Comparison of ENCODE assay signal across 28 cellular contexts in genomic region chr20:52992632-52993031, GRCh38. TPM values are rescaled to one million over a fixed set of nuclear protein-coding genes. Genes with fewer than 3 reads are reported as not detected.
DNase-seq lines count a peak whose midpoint lies in the region; ATAC-seq, FAIRE-seq and TF ChIP-seq lines count a peak whose summit lies in the region.
"Had no signal": no experiment of that assay in that cellular context is flagged by ENCODE, and none has a peak within 500 bp of the region (broad histone marks: within the 10 kb centered on the region; RNA-seq: fewer than 3 reads in every experiment).

No MANE protein-coding gene starts in this region.

- peak; percentile 39 for DNase-seq in AG10803 (ENCODE audit: low read depth)
- no peak for DNase-seq in HTR-8/SVneo (ENCODE audit: insufficient read length, low spot score)
- peak; percentile 32 for DNase-seq in fibroblast of mammary gland (ENCODE audit: low read depth)
- DNase-seq in renal cortical epithelial cell (ENCODE audit: low read depth), result peak; percentile 63
- no peak for DNase-seq in central memory CD4-positive, alpha-beta T cell
- DNase-seq: ACHN; aorta; cerebellar nuclear complex; DMS153; head of caudate nucleus; NCI-H1105; NCI-H187 treated with DMSO at 0.1 percent for 48 hours; NCI-H526; SIG-M5; small intestine; stimulated activated CD4-positive, alpha-beta T cell treated with anti-CD3 and anti-CD28 coated beads, Interleukin-2, amount 100 ng/mL, for 24 hours; SW 1271 had no signal

- H3K4me3 Mint-ChIP-seq in activated T-helper 17 cell treated with anti-CD3 and anti-CD28 coated beads, Interleukin-2, amount 50 U/mL, for 72 hours, result no peak overlapping the region
- H3K4me3 Mint-ChIP-seq: activated naive CD8-positive, alpha-beta T cell; IgD-negative memory B cell; memory B cell; type B pancreatic cell; WTC11 had no signal

- H3K27me3 Mint-ChIP-seq in activated T-helper 17 cell treated with anti-CD3 and anti-CD28 coated beads, Interleukin-2, amount 50 U/mL, for 72 hours, result peaks cover 4% of the 10 kb centered on the region
- H3K27me3 Mint-ChIP-seq: activated naive CD8-positive, alpha-beta T cell; IgD-negative memory B cell had no signal

- FAIRE-seq in HTR-8/SVneo (lab: Jason Lieb, UNC), result peak; percentile 83
- FAIRE-seq: endothelial cell of umbilical vein, small intestine had no signal

- H3K9me3 Mint-ChIP-seq in activated T-helper 17 cell treated with anti-CD3 and anti-CD28 coated beads, Interleukin-2, amount 50 U/mL, for 72 hours, result no peaks in the 10 kb centered on the region
- H3K9me3 Mint-ChIP-seq: IgD-negative memory B cell, memory B cell, type B pancreatic cell, WTC11 had no signal

- no peak for ATAC-seq in activated T-helper 17 cell treated with anti-CD3 and anti-CD28 coated beads, Interleukin-2, amount 50 U/mL, for 72 hours (replicated peaks)
- ATAC-seq in GM21423 (IDR thresholded peaks at IDR 0.05; ENCODE audit: unreplicated experiment), result no peak
- ATAC-seq in HG02970 (IDR thresholded peaks at IDR 0.05; ENCODE audit: low FRiP score, unreplicated experiment), result no peak
- ATAC-seq: Panc1, WTC11 had no signal

- TF ChIP-seq CTCF in AG10803 (conservative IDR thresholded peaks at IDR 0.05; ENCODE audit: low read length), result no peak
- no peak for TF ChIP-seq CTCF in fibroblast of mammary gland (conservative IDR thresholded peaks at IDR 0.05; ENCODE audit: control insufficient read depth, insufficient read depth, low read depth, low read length)

- no peak overlapping the region for H3K27ac Mint-ChIP-seq in activated T-helper 17 cell treated with anti-CD3 and anti-CD28 coated beads, Interleukin-2, amount 50 U/mL, for 72 hours
- H3K27ac Mint-ChIP-seq: activated naive CD8-positive, alpha-beta T cell; memory B cell; type B pancreatic cell; WTC11 had no signal

- peaks cover 4% of the 10 kb centered on the region for H3K4me1 Mint-ChIP-seq in activated T-helper 17 cell treated with anti-CD3 and anti-CD28 coated beads, Interleukin-2, amount 50 U/mL, for 72 hours
- H3K4me1 Mint-ChIP-seq: IgD-negative memory B cell, memory B cell had no signal

- H3K4me3 ChIP-seq in AG10803 (ENCODE audit: low read length) (no peak overlapping the region), fibroblast of mammary gland (ENCODE audit: control insufficient read depth, low read depth, low read length) (no peak overlapping the region)
- H3K4me3 ChIP-seq: prostate gland had no signal

- H3K36me3 Mint-ChIP-seq in activated T-helper 17 cell treated with anti-CD3 and anti-CD28 coated beads, Interleukin-2, amount 50 U/mL, for 72 hours (ENCODE audit: low read depth), result peaks cover 43% of the 10 kb centered on the region
- H3K36me3 Mint-ChIP-seq: activated naive CD8-positive, alpha-beta T cell; IgD-negative memory B cell; memory B cell; WTC11 had no signal

RNA-seq across cellular contexts. Expression of gene TSHZ2, which starts 20.5 kb away (rescaled TPM):
- 0.17 and 0.30 TPM in 2 replicates for total RNA-seq in renal cortical epithelial cell
- total RNA-seq in activated T-helper 17 cell treated with anti-CD3 and anti-CD28 coated beads, Interleukin-2, amount 50 U/mL, for 72 hours, result 10 to 100 TPM; 29.8 to 58.2 TPM
- total RNA-seq: endothelial cell of umbilical vein had no signal

Comparison
In these comparisons a context has a peak if more than half of its experiments do, and no peak if none do; other contexts are left out.
1. DNase-seq: peak in AG10803 (single experiment), fibroblast of mammary gland (single experiment) and renal cortical epithelial cell (single experiment); none in HTR-8/SVneo (single experiment) and central memory CD4-positive, alpha-beta T cell (single experiment).
2. RNA of gene TSHZ2, which starts 20.5 kb away (total RNA-seq): 29.8 to 58.2 TPM in activated T-helper 17 cell treated with anti-CD3 and anti-CD28 coated beads, Interleukin-2, amount 50 U/mL, for 72 hours; 0.17 to 0.30 TPM in renal cortical epithelial cell; every median in the first group is over 10 times any median in the second.